Comparison of ENCODE assay signal across 19 cellular contexts in genomic region chr17:36884495-36885160, GRCh38. TPM values are rescaled to one million over a fixed set of nuclear protein-coding genes. Genes with fewer than 3 reads are reported as not detected.
"Had no signal": no experiment of that assay in that cellular context is flagged by ENCODE, and none has a peak within 500 bp of the region (broad histone marks: within the 10 kb centered on the region; RNA-seq: fewer than 3 reads in every experiment).

No MANE protein-coding gene starts in this region.

- ATAC-seq: activated CD8-positive, alpha-beta T cell treated with anti-CD3 and anti-CD28 coated beads, Interleukin-2, amount 10 ng/mL, durations not matched to agents 7 days and 5 days; activated T-cell treated with anti-CD3 and anti-CD28 coated beads, Interleukin-2, amount 50 U/mL, for 4 hours; left lobe of liver; sciatic nerve; stimulated activated effector memory CD8-positive, alpha-beta T cell treated with anti-CD3 and anti-CD28 coated beads, Interleukin-12 subunit alpha, Interleukin-12 subunit beta, amount 100 ng/mL, for 72 hours; upper lobe of right lung had no signal

- H3K36me3 Mint-ChIP-seq: stimulated activated effector memory CD8-positive, alpha-beta T cell treated with anti-CD3 and anti-CD28 coated beads, Interleukin-12 subunit alpha, Interleukin-12 subunit beta, amount 100 ng/mL, for 72 hours had no signal

- H3K27ac ChIP-seq: ascending aorta, esophagus muscularis mucosa, upper lobe of right lung had no signal

- H3K4me3 ChIP-seq: ascending aorta, esophagus muscularis mucosa, upper lobe of right lung had no signal

- H3K4me1 Mint-ChIP-seq: activated CD4-positive, alpha-beta T cell treated with anti-CD3 and anti-CD28 coated beads, Interleukin-2, amount 10 ng/mL, durations not matched to agents 7 days and 5 days; stimulated activated effector memory CD8-positive, alpha-beta T cell treated with anti-CD3 and anti-CD28 coated beads, Interleukin-12 subunit alpha, Interleukin-12 subunit beta, amount 100 ng/mL, for 72 hours had no signal

- H3K27me3 ChIP-seq: ascending aorta had no signal

- H3K9me3 Mint-ChIP-seq: stimulated activated effector memory CD8-positive, alpha-beta T cell treated with anti-CD3 and anti-CD28 coated beads, Interleukin-12 subunit alpha, Interleukin-12 subunit beta, amount 100 ng/mL, for 72 hours had no signal

- H3K4me3 Mint-ChIP-seq: activated CD4-positive, alpha-beta T cell treated with anti-CD3 and anti-CD28 coated beads, Interleukin-2, amount 10 ng/mL, durations not matched to agents 7 days and 5 days; activated CD8-positive, alpha-beta T cell treated with anti-CD3 and anti-CD28 coated beads, Interleukin-2, amount 10 ng/mL, durations not matched to agents 7 days and 5 days; activated T-cell treated with anti-CD3 and anti-CD28 coated beads, Interleukin-2, amount 50 U/mL, for 4 hours; nephron progenitor cell; stimulated activated effector memory CD8-positive, alpha-beta T cell treated with anti-CD3 and anti-CD28 coated beads, Interleukin-12 subunit alpha, Interleukin-12 subunit beta, amount 100 ng/mL, for 72 hours had no signal

- H3K9me3 ChIP-seq: upper lobe of right lung had no signal

- FAIRE-seq: keratinocyte had no signal

- H3K36me3 ChIP-seq: ascending aorta, esophagus muscularis mucosa, upper lobe of right lung had no signal

- H3K27ac Mint-ChIP-seq: activated CD4-positive, alpha-beta T cell treated with anti-CD3 and anti-CD28 coated beads, Interleukin-2, amount 10 ng/mL, durations not matched to agents 7 days and 5 days; activated CD8-positive, alpha-beta T cell treated with anti-CD3 and anti-CD28 coated beads, Interleukin-2, amount 10 ng/mL, durations not matched to agents 7 days and 5 days; nephron progenitor cell; stimulated activated effector memory CD8-positive, alpha-beta T cell treated with anti-CD3 and anti-CD28 coated beads, Interleukin-12 subunit alpha, Interleukin-12 subunit beta, amount 100 ng/mL, for 72 hours had no signal

- DNase-seq: activated CD4-positive, alpha-beta T cell treated with anti-CD3 and anti-CD28 coated beads, Interleukin-2, amount 10 ng/mL, durations not matched to agents 7 days and 5 days; activated CD4-positive, CD25-positive, alpha-beta regulatory T cell; activated CD8-positive, alpha-beta memory T cell treated with anti-CD3 and anti-CD28 coated beads, Interleukin-2, amount 50 U/mL, for 4 hours; activated CD8-positive, alpha-beta T cell treated with anti-CD3 and anti-CD28 coated beads, Interleukin-2, amount 10 ng/mL, durations not matched to agents 7 days and 5 days; activated naive CD4-positive, alpha-beta T cell treated with anti-CD3 and anti-CD28 coated beads, Interleukin-2, amount 50 U/mL, for 16 hours; activated T-cell treated with anti-CD3 and anti-CD28 coated beads, Interleukin-2, amount 50 U/mL, for 4 hours; effector CD4-positive, alpha-beta T cell; nephron progenitor cell; stimulated activated CD4-positive, alpha-beta T cell treated with anti-CD3 and anti-CD28 coated beads, Interleukin-4, amount 100 ng/mL, for 24 hours; upper lobe of right lung had no signal

- H3K4me1 ChIP-seq: ascending aorta, upper lobe of right lung had no signal

RNA-seq across cellular contexts. Expression of gene LHX1, which starts 52.6 kb away (rescaled TPM):
- total RNA-seq: activated CD4-positive, alpha-beta T cell treated with anti-CD3 and anti-CD28 coated beads, Interleukin-2, amount 10 ng/mL, durations not matched to agents 7 days and 5 days; activated CD8-positive, alpha-beta T cell treated with anti-CD3 and anti-CD28 coated beads, Interleukin-2, amount 10 ng/mL, durations not matched to agents 7 days and 5 days; activated T-cell treated with anti-CD3 and anti-CD28 coated beads, Interleukin-2, amount 50 U/mL, for 4 hours; ascending aorta; esophagus muscularis mucosa; left lobe of liver; lung microvascular endothelial cell; myocyte; osteocyte; sciatic nerve; upper lobe of right lung had no signal
